23 cellular contexts compared by ENCODE assay signal in genomic region chr15:32687556-32687955, GRCh38. TPM values are rescaled to one million over a fixed set of nuclear protein-coding genes. Genes with fewer than 3 reads are reported as not detected.
A peak's percentile ranks its signal among the peaks of the same experiment; 100 is the strongest.
DNase-seq lines count a peak whose midpoint lies in the region; ATAC-seq, FAIRE-seq and TF ChIP-seq lines count a peak whose summit lies in the region.
"Had no signal": no experiment of that assay in that cellular context is flagged by ENCODE, and none has a peak within 500 bp of the region (broad histone marks: within the 10 kb centered on the region; RNA-seq: fewer than 3 reads in every experiment).

No MANE protein-coding gene starts in this region.

- H3K4me1 Mint-ChIP-seq in astrocyte (ENCODE audit: low read depth, unreplicated experiment): peaks cover 49% of the 10 kb centered on the region
- H3K4me1 Mint-ChIP-seq: memory B cell, natural killer cell had no signal

- H3K27me3 Mint-ChIP-seq in astrocyte (ENCODE audit: low read depth, unreplicated experiment): no peaks in the 10 kb centered on the region
- H3K27me3 Mint-ChIP-seq: activated CD4-positive, alpha-beta memory T cell treated with anti-CD3 and anti-CD28 coated beads, Interleukin-2, amount 10 ng/mL, durations not matched to agents 7 days and 5 days had no signal

- no peak for ATAC-seq in lower lobe of right lung
- ATAC-seq: esophagus mucosa, natural killer cell, Panc1 had no signal

- intact Hi-C loops in lower lobe of right lung (cut with DNase I): no loop called here

- peaks cover 39% of the 10 kb centered on the region for H3K4me1 ChIP-seq in astrocyte (ENCODE audit: insufficient read depth, low read length)
- H3K4me1 ChIP-seq in lower lobe of right lung: peaks cover 1% of the 10 kb centered on the region

- H3K27me3 ChIP-seq in astrocyte (ENCODE audit: insufficient read depth, low read length) (no peaks in the 10 kb centered on the region), lower lobe of right lung (ENCODE audit: low read depth) (no peaks in the 10 kb centered on the region)
- H3K27me3 ChIP-seq: body of pancreas had no signal

- no peaks in the 10 kb centered on the region for H3K36me3 ChIP-seq in astrocyte (ENCODE audit: insufficient read depth, low read length)
- H3K36me3 ChIP-seq in lower lobe of right lung: no peaks in the 10 kb centered on the region

- no peak overlapping the region for H2AFZ ChIP-seq in astrocyte (ENCODE audit: low read depth, low read length)

- peak; percentile 29 for DNase-seq in AG20443 (ENCODE audit: low spot score)
- peak; percentile 55 for DNase-seq in LHCN-M2 (ENCODE audit: low read depth)
- peak; percentile 79 for DNase-seq in astrocyte (ENCODE audit: low read depth)
- DNase-seq in glomerular visceral epithelial cell (ENCODE audit: extremely low spot score): peak; percentile 69
- no peak for DNase-seq in DMS53 (lab: John Stamatoyannopoulos, UW)
- DNase-seq in lower lobe of right lung: no peak
- no peak for DNase-seq in stimulated activated CD4-positive, alpha-beta T cell treated with anti-CD3 and anti-CD28 coated beads, Interleukin-1b, Interleukin-23, amount 100 ng/mL, for 48 hours
- no peak for DNase-seq in anterior cingulate cortex (lab: John Stamatoyannopoulos, UW)
- DNase-seq: activated CD4-positive, alpha-beta memory T cell treated with anti-CD3 and anti-CD28 coated beads, Interleukin-2, amount 10 ng/mL, durations not matched to agents 7 days and 5 days; activated naive CD4-positive, alpha-beta T cell treated with anti-CD3 and anti-CD28 coated beads for 36 hours; activated T-cell treated with anti-CD3 and anti-CD28 coated beads, Interleukin-2, amount 50 U/mL, for 1 hour; H9; natural killer cell; posterior cingulate gyrus; small intestine; stimulated activated CD4-positive, alpha-beta T cell treated with anti-CD3 and anti-CD28 coated beads, Interleukin-4, amount 100 ng/mL, for 4 hours; SW 1271 had no signal

- FAIRE-seq in astrocyte (lab: Jason Lieb, UNC): peak; percentile 29
- FAIRE-seq: small intestine had no signal

- no peaks in the 10 kb centered on the region for H3K9me3 Mint-ChIP-seq in astrocyte (ENCODE audit: unreplicated experiment)
- H3K9me3 Mint-ChIP-seq: activated CD4-positive, alpha-beta memory T cell treated with anti-CD3 and anti-CD28 coated beads, Interleukin-2, amount 10 ng/mL, durations not matched to agents 7 days and 5 days; activated naive CD4-positive, alpha-beta T cell treated with anti-CD3 and anti-CD28 coated beads for 36 hours; dendritic cell treated with granulocyte-macrophage colony-stimulating factor and Interleukin-4, amounts not matched to agents 40 ng/mL and 50 ng/mL, for 4 days; H9; natural killer cell had no signal

- peak overlapping the region; percentile 73 for H3K27ac ChIP-seq in astrocyte (ENCODE audit: low read depth, low read length)
- no peak overlapping the region for H3K27ac ChIP-seq in lower lobe of right lung
- H3K27ac ChIP-seq: body of pancreas, VCaP had no signal

- H3K79me2 ChIP-seq in astrocyte (ENCODE audit: insufficient read depth, low read length): no peaks in the 10 kb centered on the region

- peak overlapping the region; percentile 44 for H3K4me2 ChIP-seq in astrocyte (ENCODE audit: low read length)

- H3K27ac Mint-ChIP-seq in astrocyte (ENCODE audit: unreplicated experiment): peak overlapping the region; percentile 34
- H3K27ac Mint-ChIP-seq: activated CD4-positive, alpha-beta memory T cell treated with anti-CD3 and anti-CD28 coated beads, Interleukin-2, amount 10 ng/mL, durations not matched to agents 7 days and 5 days; activated naive CD4-positive, alpha-beta T cell treated with anti-CD3 and anti-CD28 coated beads for 36 hours; dendritic cell treated with granulocyte-macrophage colony-stimulating factor and Interleukin-4, amounts not matched to agents 40 ng/mL and 50 ng/mL, for 4 days; memory B cell; natural killer cell had no signal

- H3K4me3 ChIP-seq in astrocyte (ENCODE audit: insufficient read depth, low read depth, low read length) (no peak overlapping the region), lower lobe of right lung (no peak overlapping the region)
- H3K4me3 ChIP-seq: body of pancreas had no signal

- H3K4me3 Mint-ChIP-seq in astrocyte (ENCODE audit: unreplicated experiment): no peak overlapping the region
- H3K4me3 Mint-ChIP-seq: activated CD4-positive, alpha-beta memory T cell treated with anti-CD3 and anti-CD28 coated beads, Interleukin-2, amount 10 ng/mL, durations not matched to agents 7 days and 5 days; activated naive CD4-positive, alpha-beta T cell treated with anti-CD3 and anti-CD28 coated beads for 36 hours; dendritic cell treated with granulocyte-macrophage colony-stimulating factor and Interleukin-4, amounts not matched to agents 40 ng/mL and 50 ng/mL, for 4 days; H9; memory B cell; natural killer cell had no signal

- H4K20me1 ChIP-seq in astrocyte (ENCODE audit: insufficient read depth, low read length): no peaks in the 10 kb centered on the region

- no peak for TF ChIP-seq CTCF in astrocyte (IDR thresholded peaks at IDR 0.05; ENCODE audit: insufficient read depth, low read depth, low read length)
- TF ChIP-seq CTCF in lower lobe of right lung (IDR thresholded peaks at IDR 0.05): no peak

- H3K9me3 ChIP-seq in astrocyte (ENCODE audit: insufficient read depth, low read depth, low read length): peaks cover 5% of the 10 kb centered on the region
- H3K9me3 ChIP-seq in lower lobe of right lung: no peaks in the 10 kb centered on the region
- H3K9me3 ChIP-seq: body of pancreas had no signal

- H3K36me3 Mint-ChIP-seq in astrocyte (ENCODE audit: low read depth, unreplicated experiment): no peaks in the 10 kb centered on the region
- H3K36me3 Mint-ChIP-seq: memory B cell, natural killer cell had no signal

- peak overlapping the region; percentile 50 for H3K9ac ChIP-seq in astrocyte (ENCODE audit: low read length)

RNA-seq across cellular contexts. Expression of gene GREM1, which starts 30.2 kb away (rescaled TPM):
- 123 and 138 TPM in 2 replicates for total RNA-seq in LHCN-M2 (2014; rRNA removed)
- 829 TPM for polyA plus RNA-seq in LHCN-M2 (2012)
- total RNA-seq in astrocyte: 74.5 and 112 TPM in 2 replicates
- total RNA-seq in lower lobe of right lung: 3.1 TPM
- total RNA-seq: activated CD4-positive, alpha-beta memory T cell treated with anti-CD3 and anti-CD28 coated beads, Interleukin-2, amount 10 ng/mL, durations not matched to agents 7 days and 5 days; activated naive CD4-positive, alpha-beta T cell treated with anti-CD3 and anti-CD28 coated beads for 36 hours; natural killer cell had no signal

RNA-seq across cellular contexts. Expression of gene SCG5, which starts 46.0 kb away (rescaled TPM):
- total RNA-seq in LHCN-M2 (2014; rRNA removed) (1.2 and 2.8 TPM in 2 replicates), astrocyte (12.1 and 14.7 TPM in 2 replicates), lower lobe of right lung (0.65 TPM)
- 15.0 TPM for polyA plus RNA-seq in LHCN-M2 (2012)
- total RNA-seq: natural killer cell had no signal

Comparison
In these comparisons a context has a peak if more than half of its experiments do, and no peak if none do; other contexts are left out.
1. DNase-seq: peak in AG20443 (single experiment), LHCN-M2 (single experiment), astrocyte (single experiment) and glomerular visceral epithelial cell (single experiment); none in DMS53 (single experiment), lower lobe of right lung (single experiment), stimulated activated CD4-positive, alpha-beta T cell treated with anti-CD3 and anti-CD28 coated beads, Interleukin-1b, Interleukin-23, amount 100 ng/mL, for 48 hours (single experiment) and anterior cingulate cortex (0 of 58).
2. RNA of gene GREM1, which starts 30.2 kb away (total RNA-seq): 123 to 138 TPM in LHCN-M2 and 74.5 to 112 TPM in astrocyte; 3.1 TPM in lower lobe of right lung (single experiment); every median in the first group is over 10 times any median in the second.